In genomic region chr10:34959321-34959720, GRCh38 we compare ENCODE assay signal across 1 cellular context.
TF ChIP-seq lines count a peak whose summit lies in the region.

No MANE protein-coding gene starts in this region.

TF ChIP-seq in HepG2, 621 proteins besides CTCF, POLR2A, EP300 and RAD21 (continued from another document):
- TF ChIP-seq, protein P1, sequence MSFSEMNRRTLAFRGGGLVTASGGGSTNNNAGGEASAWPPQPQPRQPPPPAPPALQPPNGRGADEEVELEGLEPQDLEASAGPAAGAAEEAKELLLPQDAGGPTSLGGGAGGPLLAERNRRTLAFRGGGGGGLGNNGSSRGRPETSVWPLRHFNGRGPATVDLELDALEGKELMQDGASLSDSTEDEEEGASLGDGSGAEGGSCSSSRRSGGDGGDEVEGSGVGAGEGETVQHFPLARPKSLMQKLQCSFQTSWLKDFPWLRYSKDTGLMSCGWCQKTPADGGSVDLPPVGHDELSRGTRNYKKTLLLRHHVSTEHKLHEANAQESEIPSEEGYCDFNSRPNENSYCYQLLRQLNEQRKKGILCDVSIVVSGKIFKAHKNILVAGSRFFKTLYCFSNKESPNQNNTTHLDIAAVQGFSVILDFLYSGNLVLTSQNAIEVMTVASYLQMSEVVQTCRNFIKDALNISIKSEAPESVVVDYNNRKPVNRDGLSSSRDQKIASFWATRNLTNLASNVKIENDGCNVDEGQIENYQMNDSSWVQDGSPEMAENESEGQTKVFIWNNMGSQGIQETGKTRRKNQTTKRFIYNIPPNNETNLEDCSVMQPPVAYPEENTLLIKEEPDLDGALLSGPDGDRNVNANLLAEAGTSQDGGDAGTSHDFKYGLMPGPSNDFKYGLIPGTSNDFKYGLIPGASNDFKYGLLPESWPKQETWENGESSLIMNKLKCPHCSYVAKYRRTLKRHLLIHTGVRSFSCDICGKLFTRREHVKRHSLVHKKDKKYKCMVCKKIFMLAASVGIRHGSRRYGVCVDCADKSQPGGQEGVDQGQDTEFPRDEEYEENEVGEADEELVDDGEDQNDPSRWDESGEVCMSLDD (CRISPR knock-in tag; IDR thresholded peaks at IDR 0.05; ENCODE audit: borderline replicate concordance), result no peak
- peak; percentile 60 for TF ChIP-seq STAG1 (CRISPR knock-in tag; IDR thresholded peaks at IDR 0.05)
- TF ChIP-seq ZNF687 (CRISPR knock-in tag; IDR thresholded peaks at IDR 0.05), result 0 out of 2 replicates have a peak, but pooled peaks have one; percentile 29
- TF ChIP-seq CENPX (CRISPR knock-in tag; IDR thresholded peaks at IDR 0.05), result no peak
TF ChIP-seq in HepG2: peak in this region for 3.
